2 cellular contexts compared by ENCODE assay signal in genomic region chr9:94511134-94511942, GRCh38.
A peak's percentile ranks its signal among the peaks of the same experiment; 100 is the strongest.
TF ChIP-seq lines count a peak whose summit lies in the region.

No MANE protein-coding gene starts in this region.

TF ChIP-seq in GM23338, 12 proteins besides CTCF, POLR2A, EP300 and RAD21 (continued from another document):
- TF ChIP-seq ZNF462 (CRISPR knock-in tag; IDR thresholded peaks at IDR 0.05) (no peak), EZH2 (IDR thresholded peaks at IDR 0.05; ENCODE audit: low read depth, unreplicated experiment) (no peak)
TF ChIP-seq in GM23338: peak in this region for 0.

TF ChIP-seq in HepG2, 621 proteins besides CTCF, POLR2A, EP300 and RAD21 (continued from another document):
- no peak for TF ChIP-seq ZNF362 (CRISPR knock-in tag; IDR thresholded peaks at IDR 0.05; ENCODE audit: borderline replicate concordance)
- peak; percentile 91 for TF ChIP-seq PPARG (CRISPR knock-in tag; conservative IDR thresholded peaks at IDR 0.05)
- TF ChIP-seq ZNF317 (CRISPR knock-in tag; IDR thresholded peaks at IDR 0.05), result peak; percentile 97
- peak; percentile 67 for TF ChIP-seq RXRB (CRISPR knock-in tag; IDR thresholded peaks at IDR 0.05; ENCODE audit: borderline replicate concordance)
- TF ChIP-seq RFX1 (IDR thresholded peaks at IDR 0.05), result peak; percentile 54
- peak; percentile 48; the same call in 1 of the 2 replicates for TF ChIP-seq RFX3 (CRISPR knock-in tag; IDR thresholded peaks at IDR 0.05)
